Comparison of ENCODE assay signal across 1 cellular context in the genomic region with DNA sequence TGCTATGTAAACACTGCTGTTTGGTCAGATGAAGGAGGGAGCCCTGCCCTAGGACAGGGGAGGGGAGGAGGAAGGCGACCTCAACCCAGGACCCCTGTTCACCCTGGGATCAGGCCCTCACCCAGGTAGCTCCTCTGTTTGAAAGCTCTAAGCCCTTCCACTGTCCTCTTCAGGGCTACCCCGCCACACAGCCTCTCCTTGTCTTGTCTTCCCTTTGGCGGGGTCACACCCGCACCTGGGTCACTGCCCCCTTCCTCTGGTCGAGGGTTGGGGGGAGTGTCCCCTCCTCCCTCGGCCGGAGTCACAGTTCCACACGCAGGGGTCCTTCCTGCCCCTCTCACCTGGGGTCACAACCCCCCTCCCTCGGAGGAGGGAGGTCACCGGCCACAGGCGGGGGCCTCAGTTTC.
TF ChIP-seq lines count a peak whose summit lies in the region.

No MANE protein-coding gene starts in this region.

TF ChIP-seq in SK-N-SH treated with all-trans-retinoic acid at 6 μM for 48 hours, 23 proteins besides CTCF, POLR2A, EP300 and RAD21 (continued from another document):
- TF ChIP-seq, protein P1, sequence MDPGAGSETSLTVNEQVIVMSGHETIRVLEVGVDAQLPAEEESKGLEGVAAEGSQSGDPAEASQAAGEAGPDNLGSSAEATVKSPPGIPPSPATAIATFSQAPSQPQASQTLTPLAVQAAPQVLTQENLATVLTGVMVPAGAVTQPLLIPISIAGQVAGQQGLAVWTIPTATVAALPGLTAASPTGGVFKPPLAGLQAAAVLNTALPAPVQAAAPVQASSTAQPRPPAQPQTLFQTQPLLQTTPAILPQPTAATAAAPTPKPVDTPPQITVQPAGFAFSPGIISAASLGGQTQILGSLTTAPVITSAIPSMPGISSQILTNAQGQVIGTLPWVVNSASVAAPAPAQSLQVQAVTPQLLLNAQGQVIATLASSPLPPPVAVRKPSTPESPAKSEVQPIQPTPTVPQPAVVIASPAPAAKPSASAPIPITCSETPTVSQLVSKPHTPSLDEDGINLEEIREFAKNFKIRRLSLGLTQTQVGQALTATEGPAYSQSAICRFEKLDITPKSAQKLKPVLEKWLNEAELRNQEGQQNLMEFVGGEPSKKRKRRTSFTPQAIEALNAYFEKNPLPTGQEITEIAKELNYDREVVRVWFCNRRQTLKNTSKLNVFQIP (CRISPR knock-in tag; IDR thresholded peaks at IDR 0.05; ENCODE audit: borderline replicate concordance, low read depth) = no peak
- no peak for TF ChIP-seq SNAI2 (CRISPR knock-in tag; IDR thresholded peaks at IDR 0.05)
- TF ChIP-seq ZC3H10 (CRISPR knock-in tag; IDR thresholded peaks at IDR 0.05) = no peak
- TF ChIP-seq TOX (CRISPR knock-in tag; IDR thresholded peaks at IDR 0.05; ENCODE audit: borderline replicate concordance) = no peak
- no peak for TF ChIP-seq GLIS3 (CRISPR knock-in tag; IDR thresholded peaks at IDR 0.05)
- no peak for TF ChIP-seq TCF4 (CRISPR knock-in tag; IDR thresholded peaks at IDR 0.05; ENCODE audit: borderline replicate concordance)
- TF ChIP-seq ZNF8 (CRISPR knock-in tag; IDR thresholded peaks at IDR 0.05) = no peak
- TF ChIP-seq ZNF70 (CRISPR knock-in tag; IDR thresholded peaks at IDR 0.05) = no peak; the same call in 1 of the 2 replicates
- no peak for TF ChIP-seq OSR1 (CRISPR knock-in tag; IDR thresholded peaks at IDR 0.05)
- no peak for TF ChIP-seq ZNF565 (CRISPR knock-in tag; conservative IDR thresholded peaks at IDR 0.05; ENCODE audit: low read depth)
